8 cellular contexts compared by ENCODE assay signal in the genomic region with DNA sequence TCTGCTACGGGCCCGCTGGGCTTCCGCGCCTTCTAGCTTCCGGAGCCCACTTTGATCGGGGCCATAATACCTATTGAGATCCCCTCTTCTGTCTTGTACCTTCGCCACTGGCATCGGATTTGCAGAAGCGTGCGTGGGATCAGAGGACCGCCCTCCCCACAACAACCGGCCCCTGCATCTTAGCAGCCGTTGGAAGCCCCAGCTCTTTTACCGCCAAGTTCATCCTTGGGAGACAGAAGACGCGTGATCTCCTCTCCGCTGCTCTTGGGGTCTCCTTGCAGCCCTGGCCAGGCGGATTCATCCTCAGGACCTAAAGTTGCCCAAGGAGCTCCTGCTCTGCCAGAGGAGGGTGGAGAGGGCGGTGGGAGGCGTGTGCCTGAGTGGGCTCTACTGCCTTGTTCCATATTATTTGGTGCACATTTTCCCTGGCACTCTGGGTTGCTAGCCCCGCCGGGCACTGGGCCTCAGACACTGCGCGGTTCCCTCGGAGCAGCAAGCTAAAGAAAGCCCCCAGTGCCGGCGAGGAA. TPM values are rescaled to one million over a fixed set of nuclear protein-coding genes. Genes with fewer than 3 reads are reported as not detected.
DNase-seq lines count a peak whose midpoint lies in the region; ATAC-seq and TF ChIP-seq lines count a peak whose summit lies in the region.

No MANE protein-coding gene starts in this region.

- CTCF ChIA-PET in WTC11 (lab: Charles Lee) = interaction anchor here (1.0 kb wide), 1 partner anchor 169 kb away, joined by 4 read pairs; no protein-coding TSS in a partner anchor

- H3K4me1 Mint-ChIP-seq in WTC11 = peaks cover 49% of the 10 kb centered on the region

- POLR2A ChIA-PET in WTC11 (lab: Charles Lee) = interaction anchor here (0.6 kb wide), 1 partner anchor 98 kb away, joined by 3 read pairs; no protein-coding TSS in a partner anchor

- H3K9me3 Mint-ChIP-seq in WTC11 = no peaks in the 10 kb centered on the region

- H3K36me3 Mint-ChIP-seq in WTC11 = no peaks in the 10 kb centered on the region

- no peaks in the 10 kb centered on the region for H3K36me3 ChIP-seq in GM06990 (ENCODE audit: control insufficient read depth, insufficient read depth, low read length)

- H3K27me3 ChIP-seq in GM06990 (replicated peaks; ENCODE audit: control insufficient read depth, insufficient read depth, low read length) = no peaks in the 10 kb centered on the region; the same call in 1 of the 2 replicates

- intact Hi-C loops in sciatic nerve (cut with DNase I) = no loop called here

- no peak overlapping the region for H3K4me3 ChIP-seq in GM06990 (replicated peaks; ENCODE audit: low read depth, low read length)

- TF ChIP-seq CTCF in GM06990 (IDR thresholded peaks at IDR 0.05; ENCODE audit: insufficient read depth, low read length, poor library complexity, severe bottlenecking) (no peak), WTC11 (IDR thresholded peaks at IDR 0.05) (no peak)

- peaks cover 76% of the 10 kb centered on the region for H3K27me3 Mint-ChIP-seq in WTC11 (ENCODE audit: low read depth)

- ATAC-seq in WTC11 (no peak), sciatic nerve (no peak), GM18858 (IDR thresholded peaks at IDR 0.05; ENCODE audit: unreplicated experiment) (no peak), GM21737 (IDR thresholded peaks at IDR 0.05; ENCODE audit: unreplicated experiment) (no peak), HG02885 (IDR thresholded peaks at IDR 0.05; ENCODE audit: poor library complexity, unreplicated experiment) (no peak), HG03159 (IDR thresholded peaks at IDR 0.05; ENCODE audit: unreplicated experiment) (no peak)

- peak; percentile 2 for DNase-seq in GM06990 (ENCODE audit: extremely low read depth, insufficient read length)
- DNase-seq in WTC11 (ENCODE audit: low spot score) = no peak
- DNase-seq in hepatic stellate cell (ENCODE audit: low spot score) = peak; percentile 14
- peak; percentile 52 for DNase-seq in sciatic nerve (ENCODE audit: low spot score)

- no peak overlapping the region for H3K27ac Mint-ChIP-seq in WTC11

- H3K4me3 Mint-ChIP-seq in WTC11 = peak overlapping the region; percentile 84

TF ChIP-seq in WTC11, 78 proteins besides CTCF, POLR2A, EP300 and RAD21:
- TF ChIP-seq MXD4 (CRISPR knock-in tag; IDR thresholded peaks at IDR 0.05; ENCODE audit: borderline replicate concordance) = no peak
- TF ChIP-seq MYBL2 (CRISPR knock-in tag; IDR thresholded peaks at IDR 0.05) = 0 out of 2 replicates have a peak, but pooled peaks have one; percentile 5

RNA-seq across cellular contexts. Expression of a gene that starts 1.6 kb away (rescaled TPM):
- 6.8 to 15.3 TPM (median 13.5 TPM) in 3 replicates for total RNA-seq in WTC11 (2021)
- 159 TPM for total RNA-seq in sciatic nerve
